20 cellular contexts compared by ENCODE assay signal in genomic region chr12:107429006-107429698, GRCh38.
DNase-seq lines count a peak whose midpoint lies in the region; ATAC-seq, FAIRE-seq and TF ChIP-seq lines count a peak whose summit lies in the region.
"Had no signal": no experiment of that assay in that cellular context is flagged by ENCODE, and none has a peak within 500 bp of the region (broad histone marks: within the 10 kb centered on the region; RNA-seq: fewer than 3 reads in every experiment).

No MANE protein-coding gene starts in this region.

- no peaks in the 10 kb centered on the region for H4K20me1 ChIP-seq in keratinocyte (ENCODE audit: control insufficient read depth, extremely low read depth, insufficient read depth, low read length)

- no peak for TF ChIP-seq CTCF in RWPE1 (conservative IDR thresholded peaks at IDR 0.05; ENCODE audit: low read depth)
- no peak for TF ChIP-seq CTCF in keratinocyte (optimal IDR thresholded peaks at IDR 0.05 in 1 of 3, IDR thresholded peaks at IDR 0.05 in 1 of 3, conservative IDR thresholded peaks at IDR 0.05 in 1 of 3; ENCODE audit: extremely low read depth in 1 of 3, insufficient read depth in 2 of 3, low read length in 3 of 3)
- TF ChIP-seq CTCF in lower lobe of right lung (IDR thresholded peaks at IDR 0.05), result no peak

- peak; percentile 14 for DNase-seq in COR-L47 (lab: John Stamatoyannopoulos, UW)
- peak; percentile 7 for DNase-seq in LoVo (ENCODE audit: low spot score)
- DNase-seq in RWPE1 (ENCODE audit: low spot score), result peak; percentile 69
- no peak for DNase-seq in keratinocyte (ENCODE audit: low read depth, low spot score)
- no peak for DNase-seq in Right ventricle myocardium superior
- DNase-seq in activated CD8-positive, alpha-beta memory T cell treated with anti-CD3 and anti-CD28 coated beads for 24 hours, result no peak
- no peak for DNase-seq in lower lobe of right lung
- DNase-seq: activated CD4-positive, alpha-beta T cell treated with anti-CD3 and anti-CD28 coated beads for 4 hours; activated naive CD4-positive, alpha-beta T cell treated with anti-CD3 and anti-CD28 coated beads for 36 hours; CD8-positive, alpha-beta memory T cell; cortex of kidney; GDM1; H9; NCI-H1092 treated with DMSO at 0.1 percent for 48 hours; NK-92 treated with Interleukin-12 subunit alpha and Interleukin-12 subunit beta, amount 100 ng/mL, for 24 hours; ovary; SHP77 treated with DMSO at 0.1 percent for 48 hours; stimulated activated naive B cell treated with anti-CD40 and anti-IgM and Interleukin-4, amounts not matched to agents 10 μg/mL and 1 μg/mL and 100 μg/mL, for 72 hours had no signal

- H3K9ac ChIP-seq in keratinocyte (ENCODE audit: control insufficient read depth, extremely low read depth, insufficient read depth, low read length), result no peak overlapping the region

- H3K9me3 ChIP-seq in keratinocyte (ENCODE audit: control insufficient read depth, low read depth, low read length), result no peaks in the 10 kb centered on the region
- no peaks in the 10 kb centered on the region for H3K9me3 ChIP-seq in lower lobe of right lung
- H3K9me3 ChIP-seq: ovary had no signal

- H3K27ac ChIP-seq in RWPE1 (peak overlapping the region; percentile 53), keratinocyte (ENCODE audit: control insufficient read depth, insufficient read depth, low read length) (peak overlapping the region; percentile 45), lower lobe of right lung (no peak overlapping the region)
- H3K27ac ChIP-seq: ovary had no signal

- POLR2A ChIA-PET in RWPE1 (lab: Yijun Ruan, JAX; ENCODE audit: low non-redundant PET), result no interaction called here

- H3K4me1 ChIP-seq in keratinocyte (ENCODE audit: control insufficient read depth, extremely low read depth, insufficient read depth, low read length) (peaks cover 16% of the 10 kb centered on the region), lower lobe of right lung (no peaks in the 10 kb centered on the region)

- dilution Hi-C loops in keratinocyte (cut with MboI; ENCODE audit: extremely low pct_ligation_motif_present, low sequenced_read_pairs), result no loop called here

- H3K4me3 ChIP-seq in keratinocyte (ENCODE audit: control insufficient read depth in 2 of 3, extremely low read depth in 1 of 3, insufficient read depth in 2 of 3, low read depth in 1 of 3, low read length in 3 of 3) (peak overlapping the region in 1 of 3 experiments; percentile 50), lower lobe of right lung (no peak overlapping the region)
- H3K4me3 ChIP-seq: ovary, skin epidermis had no signal

- no peaks in the 10 kb centered on the region for H3K79me2 ChIP-seq in keratinocyte (ENCODE audit: control insufficient read depth, insufficient read depth, low read length)

- peak overlapping the region; percentile 84 for H3K4me2 ChIP-seq in keratinocyte (ENCODE audit: control insufficient read depth, extremely low read depth, insufficient read depth, low read depth, low read length)

- no peaks in the 10 kb centered on the region for H3K27me3 ChIP-seq in keratinocyte (ENCODE audit: control insufficient read depth, extremely low read depth, insufficient read depth, low read length)
- H3K27me3 ChIP-seq in lower lobe of right lung (ENCODE audit: low read depth), result no peaks in the 10 kb centered on the region
- H3K27me3 ChIP-seq: ovary had no signal

- CTCF ChIA-PET in RWPE1 (lab: Yijun Ruan, JAX), result interaction anchor here (1.1 to 1.2 kb wide), 2 partner anchors 26 to 298 kb away, joined by 3 to 4 read pairs; no protein-coding TSS in a partner anchor

- no peaks in the 10 kb centered on the region for H3K36me3 ChIP-seq in keratinocyte (ENCODE audit: control insufficient read depth in 2 of 2, extremely low read depth in 1 of 2, insufficient read depth in 2 of 2, low read length in 2 of 2)
- no peaks in the 10 kb centered on the region for H3K36me3 ChIP-seq in lower lobe of right lung
- H3K36me3 ChIP-seq: ovary had no signal

- H3K9me1 ChIP-seq in keratinocyte (ENCODE audit: control insufficient read depth, extremely low read depth, insufficient read depth, low read length), result no peaks in the 10 kb centered on the region

- peak overlapping the region; percentile 59 for H2AFZ ChIP-seq in keratinocyte (ENCODE audit: control insufficient read depth, low read length)

- ATAC-seq in Right ventricle myocardium superior (ENCODE audit: poor library complexity), result no peak
- ATAC-seq in GM21360 (IDR thresholded peaks at IDR 0.05; ENCODE audit: unreplicated experiment), result no peak
- no peak for ATAC-seq in lower lobe of right lung
- ATAC-seq: stimulated activated naive B cell treated with anti-CD40 and anti-IgM and Interleukin-4, amounts not matched to agents 10 μg/mL and 1 μg/mL and 100 μg/mL, for 72 hours had no signal

- peak; percentile 99 for FAIRE-seq in keratinocyte (lab: Jason Lieb, UNC)

- intact Hi-C loops in Right ventricle myocardium superior (cut with DNase I) (no loop called here), lower lobe of right lung (cut with DNase I) (no loop called here)

Comparison
In these comparisons a context has a peak if more than half of its experiments do, and no peak if none do; other contexts are left out.
1. DNase-seq: peak in COR-L47 (single experiment), LoVo (single experiment) and RWPE1 (single experiment); none in keratinocyte (single experiment), Right ventricle myocardium superior (single experiment), activated CD8-positive, alpha-beta memory T cell treated with anti-CD3 and anti-CD28 coated beads for 24 hours (single experiment) and lower lobe of right lung (single experiment).